ENCODE assay signal across 23 cellular contexts in the genomic region with DNA sequence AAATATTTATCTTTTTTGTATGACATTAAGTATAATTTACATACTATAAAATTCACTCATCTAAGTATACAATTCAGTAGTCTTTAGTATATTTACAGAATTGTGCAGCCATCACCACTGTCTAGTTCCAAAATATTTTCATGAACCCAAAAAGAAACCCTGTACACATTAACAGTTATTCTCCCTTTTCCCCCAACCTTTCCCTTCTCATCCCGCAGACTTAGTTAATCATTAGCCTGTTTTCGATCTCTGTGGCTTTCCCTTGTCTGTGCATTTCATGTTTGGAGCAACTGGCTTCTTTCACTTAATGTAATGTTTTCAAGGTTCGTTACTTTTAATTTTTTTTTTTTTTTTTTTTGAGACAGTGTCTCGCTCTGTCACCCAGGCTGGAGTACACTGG.
"Had no signal": no experiment of that assay in that cellular context is flagged by ENCODE, and none has a peak within 500 bp of the region (broad histone marks: within the 10 kb centered on the region; RNA-seq: fewer than 3 reads in every experiment).

No MANE protein-coding gene starts in this region.

- H3K27me3 ChIP-seq: gastrocnemius medialis, transverse colon had no signal

- DNase-seq: activated CD4-positive, alpha-beta memory T cell treated with anti-CD3 and anti-CD28 coated beads for 36 hours; activated CD4-positive, alpha-beta T cell treated with anti-CD3 and anti-CD28 coated beads, Interleukin-2, amount 10 ng/mL, durations not matched to agents 24 days and 14 days; activated CD8-positive, alpha-beta memory T cell treated with anti-CD3 and anti-CD28 coated beads, Interleukin-2, amount 50 U/mL, for 4 hours; activated gamma-delta T cell; activated naive CD4-positive, alpha-beta T cell treated with anti-CD3 and anti-CD28 coated beads, Interleukin-2, amount 10 ng/mL, durations not matched to agents 7 days and 5 days; activated naive CD8-positive, alpha-beta T cell treated with anti-CD3 and anti-CD28 coated beads, Interleukin-2, amount 10 ng/mL, durations not matched to agents 7 days and 5 days; activated T-cell treated with anti-CD3 and anti-CD28 coated beads, Interleukin-2, amount 50 U/mL, for 1 hour; amniotic stem cell; central memory CD4-positive, alpha-beta T cell; effector CD8-positive, alpha-beta T cell; gastrocnemius medialis; hippocampal formation; naive thymus-derived CD8-positive, alpha-beta T cell; nucleus accumbens; right cardiac atrium; stimulated activated CD4-positive, alpha-beta T cell treated with anti-CD3 and anti-CD28 coated beads, Interleukin-2, amount 100 ng/mL, for 48 hours; stimulated activated naive CD4-positive, alpha-beta T cell treated with Interleukin-2 at 50 U/mL for 16 hours; SW 1271; T-helper 9 cell; transverse colon; WERI-Rb-1 had no signal

- H3K79me2 ChIP-seq: parathyroid adenoma had no signal

- H3K4me1 ChIP-seq: gastrocnemius medialis, parathyroid adenoma had no signal

- H3K4me3 ChIP-seq: gastrocnemius medialis, transverse colon had no signal

- ATAC-seq: activated CD4-positive, CD25-positive, alpha-beta regulatory T cell treated with anti-CD3 and anti-CD28 coated beads, Interleukin-2, amount 50 U/mL, for 24 hours; gastrocnemius medialis; naive thymus-derived CD8-positive, alpha-beta T cell; right cardiac atrium had no signal

- H2AFZ ChIP-seq: parathyroid adenoma had no signal

- H3K27ac ChIP-seq: gastrocnemius medialis, parathyroid adenoma, transverse colon, WERI-Rb-1 had no signal

- H3K9me3 ChIP-seq: gastrocnemius medialis, transverse colon had no signal
